Comparison of ENCODE assay signal across 25 cellular contexts in genomic region chr13:26406791-26407190, GRCh38.
DNase-seq lines count a peak whose midpoint lies in the region; ATAC-seq and TF ChIP-seq lines count a peak whose summit lies in the region.
"Had no signal": no experiment of that assay in that cellular context is flagged by ENCODE, and none has a peak within 500 bp of the region (broad histone marks: within the 10 kb centered on the region; RNA-seq: fewer than 3 reads in every experiment).

No MANE protein-coding gene starts in this region.

- H3K9me3 ChIP-seq in GM23248 (ENCODE audit: low read depth): no peaks in the 10 kb centered on the region
- H3K9me3 ChIP-seq: A549; BLaER1 treated with 17β-estradiol and CSF1 and Interleukin-3, amounts not matched to agents 10 nM and 100 nM; MG63; SJSA1 had no signal

- no peak for ATAC-seq in HG03095 (IDR thresholded peaks at IDR 0.05; ENCODE audit: unreplicated experiment)
- ATAC-seq: A549, PC-3, T-cell had no signal

- no peak overlapping the region for H3K4me2 ChIP-seq in GM23248 (ENCODE audit: unreplicated experiment)
- H3K4me2 ChIP-seq: A549; BLaER1 treated with 17β-estradiol and CSF1 and Interleukin-3, amounts not matched to agents 10 nM and 100 nM had no signal

- no peaks in the 10 kb centered on the region for H3K4me1 Mint-ChIP-seq in nephron progenitor cell
- H3K4me1 Mint-ChIP-seq: CD4-positive, alpha-beta memory T cell; H9; T-cell had no signal

- peaks cover 3% of the 10 kb centered on the region; the same call in 1 of the 2 replicates for H3K36me3 ChIP-seq in GM23248 (ENCODE audit: low read depth)
- H3K36me3 ChIP-seq: SJSA1 had no signal

- H3K27ac ChIP-seq in GM23248: no peak overlapping the region
- H3K27ac ChIP-seq: A549; BLaER1 treated with 17β-estradiol and CSF1 and Interleukin-3, amounts not matched to agents 10 nM and 100 nM; SJSA1 had no signal

- in situ Hi-C loops in GM23248 (cut with MboI): no loop called here

- H3K4me1 ChIP-seq in GM23248 (ENCODE audit: insufficient read depth): no peaks in the 10 kb centered on the region
- H3K4me1 ChIP-seq: A549; BLaER1 treated with 17β-estradiol and CSF1 and Interleukin-3, amounts not matched to agents 10 nM and 100 nM; SJSA1 had no signal

- H3K4me3 Mint-ChIP-seq in nephron progenitor cell: no peak overlapping the region
- H3K4me3 Mint-ChIP-seq: CD4-positive, alpha-beta memory T cell; H9; T-cell had no signal

- no peaks in the 10 kb centered on the region for H3F3A ChIP-seq in GM23248 (ENCODE audit: insufficient read depth)

- H4K20me1 ChIP-seq in GM23248 (ENCODE audit: insufficient read depth): no peaks in the 10 kb centered on the region
- H4K20me1 ChIP-seq: BLaER1 treated with 17β-estradiol and CSF1 and Interleukin-3, amounts not matched to agents 10 nM and 100 nM had no signal

- H3K27ac Mint-ChIP-seq in nephron progenitor cell: peak overlapping the region; percentile 73
- H3K27ac Mint-ChIP-seq: T-cell had no signal

- H2AFZ ChIP-seq in GM23248: no peak overlapping the region

- TF ChIP-seq CTCF in nephron progenitor cell (IDR thresholded peaks at IDR 0.05): no peak

- H3K27me3 ChIP-seq in GM23248 (replicated peaks; ENCODE audit: insufficient read depth): no peaks in the 10 kb centered on the region
- H3K27me3 ChIP-seq: BLaER1 treated with 17β-estradiol and CSF1 and Interleukin-3, amounts not matched to agents 10 nM and 100 nM; MG63; SJSA1 had no signal

- DNase-seq in ELR (ENCODE audit: low read depth) (peak; percentile 7), GM23248 (peak; percentile 4), cerebellum (ENCODE audit: low spot score) (peak; percentile 16), nephron progenitor cell (no peak), SW480 (ENCODE audit: low spot score) (no peak), NCI-H748 (lab: John Stamatoyannopoulos, UW; ENCODE audit: unreplicated experiment) (no peak)
- DNase-seq: AML-193; CD4-positive, alpha-beta memory T cell; COR-L47; DMS79; EL; H9; KBM-7; MG63; NCI-H1105 treated with DMSO at 0.1 percent for 48 hours; NCI-H146; NCI-H2029; NCI-H82; NK-92 treated with Interleukin-12 subunit alpha and Interleukin-12 subunit beta, amount 100 ng/mL, for 24 hours; PC-3; T-cell had no signal

- H3K9ac ChIP-seq in GM23248: no peak overlapping the region
- H3K9ac ChIP-seq: BLaER1 treated with 17β-estradiol and CSF1 and Interleukin-3, amounts not matched to agents 10 nM and 100 nM had no signal

- 80 to 81% methylated on average over 6 of the region's 6 CpGs for WGBS in GM23248 (ENCODE audit: low coverage in 1 of 2, low lambda C conversion rate in 2 of 2, missing lambda C conversion rate in 2 of 2), 2 experiments

- no peaks in the 10 kb centered on the region for H3K79me2 ChIP-seq in GM23248 (ENCODE audit: insufficient read depth)

- H3K9me2 ChIP-seq in GM23248 (ENCODE audit: insufficient read depth): no peaks in the 10 kb centered on the region

- H3K36me3 Mint-ChIP-seq in nephron progenitor cell (ENCODE audit: low read depth): peaks cover 35% of the 10 kb centered on the region

- no peaks in the 10 kb centered on the region for H3K9me3 Mint-ChIP-seq in nephron progenitor cell
- H3K9me3 Mint-ChIP-seq: CD4-positive, alpha-beta memory T cell; H9; T-cell had no signal

- H3K27me3 Mint-ChIP-seq in nephron progenitor cell (ENCODE audit: low read depth, poor library complexity): no peaks in the 10 kb centered on the region
- H3K27me3 Mint-ChIP-seq: CD4-positive, alpha-beta memory T cell; T-cell had no signal

- H3K4me3 ChIP-seq in GM23248: no peak overlapping the region
- H3K4me3 ChIP-seq: A549; BLaER1 treated with 17β-estradiol and CSF1 and Interleukin-3, amounts not matched to agents 10 nM and 100 nM; MG63; SJSA1 had no signal

Comparison
In these comparisons a context has a peak if more than half of its experiments do, and no peak if none do; other contexts are left out.
1. DNase-seq: peak in ELR (single experiment), GM23248 (single experiment) and cerebellum (single experiment); none in nephron progenitor cell (single experiment), SW480 (single experiment) and NCI-H748 (single experiment).